ENCODE assay signal across 18 cellular contexts in the genomic region with DNA sequence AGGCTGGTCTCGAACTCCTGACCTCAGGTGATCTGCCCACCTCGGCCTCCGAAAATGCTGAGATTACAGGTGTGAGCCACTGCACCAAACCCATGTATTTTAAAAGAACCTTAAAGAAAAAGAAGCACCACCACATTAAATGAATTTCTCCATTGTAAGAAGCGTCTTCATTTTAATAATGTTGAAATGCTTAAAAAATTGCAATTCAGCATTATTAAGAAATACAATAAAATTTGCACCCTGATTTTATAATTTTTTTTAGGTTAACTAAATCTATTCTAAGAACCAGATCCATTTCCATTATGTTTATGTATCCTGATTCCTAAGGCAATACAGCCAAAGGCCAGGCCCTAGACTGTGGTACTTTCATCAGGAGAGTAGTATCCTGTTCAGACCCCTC.
DNase-seq lines count a peak whose midpoint lies in the region; ATAC-seq, FAIRE-seq and TF ChIP-seq lines count a peak whose summit lies in the region.
"Had no signal": no experiment of that assay in that cellular context is flagged by ENCODE, and none has a peak within 500 bp of the region (broad histone marks: within the 10 kb centered on the region; RNA-seq: fewer than 3 reads in every experiment).

No MANE protein-coding gene starts in this region.

- H4K20me1 ChIP-seq in HCT116 (ENCODE audit: insufficient read depth), result no peaks in the 10 kb centered on the region
- no peaks in the 10 kb centered on the region for H4K20me1 ChIP-seq in K562 (replicated peaks; ENCODE audit: control insufficient read depth, insufficient read depth, low read length)
- no peaks in the 10 kb centered on the region for H4K20me1 ChIP-seq in smooth muscle cell (ENCODE audit: low read depth)

- POLR2A ChIA-PET in HCT116 (lab: Charles Lee), result interaction anchor here (2.5 to 13.3 kb wide), 6 partner anchors 13 to 85 kb away, joined by 7 to 145 read pairs (median 34); no protein-coding TSS in a partner anchor
- POLR2A ChIA-PET in K562 (lab: Yijun Ruan, JAX), result no interaction called here

- CTCF ChIA-PET in HCT116 (lab: Charles Lee), result no interaction called here
- CTCF ChIA-PET in K562 (lab: Yijun Ruan, JAX; ENCODE audit: low intra/inter-chr PET ratio), result interaction anchor here (0.7 kb wide), 1 partner anchor 496 kb away, joined by 5 read pairs; no protein-coding TSS in a partner anchor

- H2AFZ ChIP-seq in HCT116 (ENCODE audit: low read depth, low read length, poor library complexity, severe bottlenecking) (no peak overlapping the region), K562 (ENCODE audit: low read depth, low read length) (no peak overlapping the region), smooth muscle cell (ENCODE audit: low read depth) (no peak overlapping the region)
- H2AFZ ChIP-seq: GM23338 had no signal

- 70% methylated on average over 4 of the region's 4 CpGs for WGBS in K562 (ENCODE audit: insufficient coverage, low coverage, missing lambda C conversion rate)
- WGBS in smooth muscle cell (ENCODE audit: low lambda C conversion rate), result over 99% methylated on average over 4 of the region's 4 CpGs

- no peaks in the 10 kb centered on the region for H3K9me1 ChIP-seq in K562 (ENCODE audit: control insufficient read depth, insufficient read depth, low read length)

- H3K27me3 Mint-ChIP-seq in immature natural killer cell (ENCODE audit: low read depth in 3 of 3), result peaks cover 0 to 2% (median 0%) of the 10 kb centered on the region in 3 donors
- H3K27me3 Mint-ChIP-seq: CD4-positive, CD25-positive, alpha-beta regulatory T cell had no signal

- H3K27ac ChIP-seq in HCT116 (ENCODE audit: low read depth, low read length) (peak overlapping the region; percentile 94), K562 (ENCODE audit: extremely low read depth, low read depth, low read length) (no peak overlapping the region), smooth muscle cell (ENCODE audit: low read depth) (no peak overlapping the region)

- RAD21 ChIA-PET in HCT116 (lab: Charles Lee; ENCODE audit: low non-redundant PET in 1 of 2, low total read pairs in 2 of 2, uncharacterized antibody in 2 of 2, unreplicated experiment in 2 of 2), result no interaction called here

- H3K9me3 ChIP-seq in HCT116 (ENCODE audit: control insufficient read depth in 1 of 2, insufficient read depth in 1 of 2, low read depth in 1 of 2, low read length in 2 of 2) (no peaks in the 10 kb centered on the region), K562 (replicated peaks; ENCODE audit: control insufficient read depth, insufficient read depth, low read depth, low read length) (no peaks in the 10 kb centered on the region), smooth muscle cell (replicated peaks; ENCODE audit: low read depth) (no peaks in the 10 kb centered on the region)
- H3K9me3 ChIP-seq: BE2C had no signal

- H3K4me2 ChIP-seq in HCT116 (ENCODE audit: low read length) (no peak overlapping the region), K562 (ENCODE audit: insufficient read depth, low read length) (no peak overlapping the region), smooth muscle cell (peak overlapping the region; percentile 67)
- H3K4me2 ChIP-seq: GM23338 had no signal

- intact Hi-C loops in HCT116 (cut with micrococcal nuclease), result no loop called here
- intact Hi-C loops in K562 (cut with micrococcal nuclease), result no loop called here
- intact Hi-C loops in left colon (cut with DNase I, micrococcal nuclease), result no loop called here

- H3K4me1 Mint-ChIP-seq in immature natural killer cell, result peaks cover 10 to 24% of the 10 kb centered on the region in 2 donors
- H3K4me1 Mint-ChIP-seq: CD4-positive, CD25-positive, alpha-beta regulatory T cell; GM23338 had no signal

- no peaks in the 10 kb centered on the region for H3K9me2 ChIP-seq in HCT116 (ENCODE audit: insufficient read depth)

- FAIRE-seq in K562 (lab: Jason Lieb, UNC), result no peak

- H3K27ac Mint-ChIP-seq in immature natural killer cell, result no peak overlapping the region
- H3K27ac Mint-ChIP-seq: CD4-positive, CD25-positive, alpha-beta regulatory T cell; GM23338 had no signal

- H3K36me3 Mint-ChIP-seq in immature natural killer cell, result no peaks in the 10 kb centered on the region
- H3K36me3 Mint-ChIP-seq: CD4-positive, CD25-positive, alpha-beta regulatory T cell had no signal

- no peak overlapping the region for H3K4me3 ChIP-seq in HCT116 (replicated peaks in 1 of 2; ENCODE audit: low read depth in 1 of 2, low read length in 2 of 2)
- no peak overlapping the region for H3K4me3 ChIP-seq in K562
- H3K4me3 ChIP-seq in smooth muscle cell, result no peak overlapping the region
- H3K4me3 ChIP-seq: GM23338 had no signal

- no peaks in the 10 kb centered on the region; a peak in 1 of 4 replicates for H3K36me3 ChIP-seq in HCT116 (ENCODE audit: control insufficient read depth in 1 of 2, insufficient read depth in 2 of 2, low read length in 2 of 2)
- H3K36me3 ChIP-seq in K562 (ENCODE audit: control insufficient read depth, insufficient read depth, low read length), result no peaks in the 10 kb centered on the region
- no peaks in the 10 kb centered on the region for H3K36me3 ChIP-seq in smooth muscle cell (ENCODE audit: low read depth)
- H3K36me3 ChIP-seq: BE2C had no signal

- no peak for TF ChIP-seq EP300 in K562 (IDR thresholded peaks at IDR 0.05; ENCODE audit: low read length)

- peak overlapping the region; percentile 44; the same call in 1 of the 2 replicates for H3K9ac ChIP-seq in HCT116 (ENCODE audit: low read length)
- no peak overlapping the region for H3K9ac ChIP-seq in K562 (ENCODE audit: insufficient read depth in 1 of 2, low read depth in 2 of 2, low read length in 2 of 2)
- H3K9ac ChIP-seq in smooth muscle cell (ENCODE audit: low read depth), result no peak overlapping the region

- DNase-seq in HCT116 (ENCODE audit: low read depth, low spot score) (no peak), K562 (ENCODE audit: extremely low read depth in 1 of 4, low spot score in 3 of 4) (no peak), left colon (no peak), smooth muscle cell (lab: John Stamatoyannopoulos, UW; ENCODE audit: unreplicated experiment) (no peak), immature natural killer cell (no peak)
- DNase-seq: ACHN; BE2C; C1 segment of cervical spinal cord; CD4-positive, CD25-positive, alpha-beta regulatory T cell; DMS79 treated with DMSO at 0.1 percent for 48 hours; GF-D8; H7; Karpas-422; KBM-7 had no signal

- no peaks in the 10 kb centered on the region for H3K9me3 Mint-ChIP-seq in immature natural killer cell
- H3K9me3 Mint-ChIP-seq: GM23338 had no signal

- ATAC-seq in HCT116, result no peak
- no peak for ATAC-seq in K562
- peak; percentile 1 for ATAC-seq in left colon
- ATAC-seq in GM21447 (IDR thresholded peaks at IDR 0.05; ENCODE audit: unreplicated experiment), result no peak
- no peak for ATAC-seq in GM21737 (IDR thresholded peaks at IDR 0.05; ENCODE audit: unreplicated experiment)
- no peak for ATAC-seq in HG03457 (IDR thresholded peaks at IDR 0.05; ENCODE audit: unreplicated experiment)
- ATAC-seq: GM23338 had no signal

- H3K4me1 ChIP-seq in HCT116 (ENCODE audit: control insufficient read depth in 1 of 2, insufficient read depth in 2 of 2, low read length in 2 of 2) (peaks cover 79 to 99% of the 10 kb centered on the region in 2 experiments), K562 (replicated peaks in 1 of 2; ENCODE audit: control insufficient read depth in 2 of 2, insufficient read depth in 2 of 2, low read length in 2 of 2) (peaks cover 0 to 5% of the 10 kb centered on the region in 2 experiments; a peak in 1 of 5 replicates), smooth muscle cell (ENCODE audit: low read depth) (peaks cover 13% of the 10 kb centered on the region)
- H3K4me1 ChIP-seq: BE2C had no signal

- TF ChIP-seq POLR2A in HCT116 (IDR thresholded peaks at IDR 0.05; ENCODE audit: borderline replicate concordance, extremely low read depth, insufficient read depth, insufficient read length) (no peak), K562 (conservative IDR thresholded peaks at IDR 0.05) (no peak)

- H3F3A ChIP-seq in smooth muscle cell (ENCODE audit: low read depth), result peaks cover 34% of the 10 kb centered on the region

- peaks cover 11% of the 10 kb centered on the region for H3K79me2 ChIP-seq in HCT116 (ENCODE audit: insufficient read depth, low read length)
- no peaks in the 10 kb centered on the region for H3K79me2 ChIP-seq in K562 (ENCODE audit: control insufficient read depth, insufficient read depth, low read length)
- no peaks in the 10 kb centered on the region for H3K79me2 ChIP-seq in smooth muscle cell (ENCODE audit: low read depth)

- in situ Hi-C loops in K562 (cut with MboI), result no loop called here

- BruUV-seq in HCT116 (replicated peaks; lab: Mats Ljungman, UMichigan) (no TSS peak), K562 (replicated peaks; lab: Mats Ljungman, UMichigan) (no TSS peak)

- no peak overlapping the region for H3K4me3 Mint-ChIP-seq in immature natural killer cell
- H3K4me3 Mint-ChIP-seq: CD4-positive, CD25-positive, alpha-beta regulatory T cell; GM23338 had no signal

- TF ChIP-seq RAD21 in HCT116 (IDR thresholded peaks at IDR 0.05; ENCODE audit: low read depth), result no peak
- TF ChIP-seq RAD21 in K562 (CRISPR knock-in tag; conservative IDR thresholded peaks at IDR 0.05 in 1 of 2, IDR thresholded peaks at IDR 0.05 in 1 of 2), result no peak

- H3K27me3 ChIP-seq in HCT116 (ENCODE audit: insufficient read depth, low read length), result no peaks in the 10 kb centered on the region
- H3K27me3 ChIP-seq in K562 (ENCODE audit: control insufficient read depth in 2 of 2, insufficient read depth in 2 of 2, low read length in 2 of 2), result no peaks in the 10 kb centered on the region
- no peaks in the 10 kb centered on the region for H3K27me3 ChIP-seq in smooth muscle cell (ENCODE audit: low read depth)
- H3K27me3 ChIP-seq: BE2C had no signal

- TF ChIP-seq CTCF in HCT116 (IDR thresholded peaks at IDR 0.05 in 2 of 3, conservative IDR thresholded peaks at IDR 0.05 in 1 of 3; ENCODE audit: borderline replicate concordance in 1 of 3, insufficient read depth in 1 of 3, low read depth in 2 of 3, low read length in 2 of 3) (no peak), K562 (IDR thresholded peaks at IDR 0.05 in 2 of 3, conservative IDR thresholded peaks at IDR 0.05 in 1 of 3; ENCODE audit: insufficient read depth in 2 of 3, low read depth in 1 of 3, low read length in 3 of 3) (no peak), smooth muscle cell (IDR thresholded peaks at IDR 0.05; ENCODE audit: borderline replicate concordance, insufficient read depth, poor library complexity, severe bottlenecking) (no peak)

TF ChIP-seq in HCT116, 20 proteins besides CTCF, POLR2A, EP300 and RAD21 (continues in another document):
- TF ChIP-seq EZH2phosphoT487 (IDR thresholded peaks at IDR 0.05; ENCODE audit: borderline replicate concordance) (no peak), CBX3 (IDR thresholded peaks at IDR 0.05; ENCODE audit: low read depth) (no peak)

TF ChIP-seq in K562, 482 proteins besides CTCF, POLR2A, EP300 and RAD21:
- TF ChIP-seq ZNF316 (IDR thresholded peaks at IDR 0.05) (peak; percentile 92), DNMT1 (IDR thresholded peaks at IDR 0.05) (no peak), C11orf30 (IDR thresholded peaks at IDR 0.05; ENCODE audit: low read depth) (peak; percentile 90), MAFF (IDR thresholded peaks at IDR 0.05; ENCODE audit: low read length) (peak; percentile 79), MAFK (IDR thresholded peaks at IDR 0.05; ENCODE audit: low read length) (peak; percentile 77), MAFG (tag; conservative IDR thresholded peaks at IDR 0.05) (peak; percentile 85), ZNF79 (CRISPR knock-in tag; IDR thresholded peaks at IDR 0.05; ENCODE audit: low read depth) (no peak)
